ENCODE assay signal across 24 cellular contexts in the genomic region with DNA sequence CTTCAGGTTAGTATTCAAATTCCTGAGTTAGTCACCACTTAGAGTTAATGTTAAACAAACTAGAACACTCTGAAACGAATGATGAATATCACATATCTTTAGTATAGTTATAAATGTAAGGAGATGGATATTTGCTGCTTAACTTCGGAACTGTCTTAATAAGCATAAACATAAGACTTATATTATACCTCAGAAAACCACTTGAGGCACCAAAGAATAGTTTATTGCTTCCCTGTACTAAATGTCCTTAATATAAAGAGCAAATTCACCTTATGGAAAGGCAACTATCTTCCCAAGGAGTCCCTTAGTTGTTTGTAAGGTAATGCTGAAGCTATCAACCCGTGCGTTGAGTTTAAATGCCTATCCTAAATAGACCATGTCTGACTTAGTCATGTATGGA.
"Had no signal": no experiment of that assay in that cellular context is flagged by ENCODE, and none has a peak within 500 bp of the region (broad histone marks: within the 10 kb centered on the region; RNA-seq: fewer than 3 reads in every experiment).

No MANE protein-coding gene starts in this region.

- ATAC-seq: activated T-cell treated with anti-CD3 and anti-CD28 coated beads, Interleukin-2, amount 50 U/mL, for 72 hours; body of pancreas; stimulated activated naive B cell treated with anti-CD40 and anti-IgM and Interleukin-4, amounts not matched to agents 10 μg/mL and 1 μg/mL and 100 μg/mL, for 72 hours had no signal

- H3K4me3 ChIP-seq: adrenal gland, body of pancreas, colonic mucosa, ovary, smooth muscle cell, stomach, thyroid gland had no signal

- H3K27ac ChIP-seq: adrenal gland, body of pancreas, colonic mucosa, epithelial cell of prostate, neutrophil, ovary, stomach, thyroid gland had no signal

- H3K36me3 ChIP-seq: adrenal gland, colonic mucosa, neutrophil, ovary, stomach, thyroid gland had no signal

- H3K27me3 ChIP-seq: adrenal gland, body of pancreas, colonic mucosa, neutrophil, ovary, stomach, thyroid gland had no signal

- DNase-seq: activated CD4-positive, alpha-beta T cell treated with anti-CD3 and anti-CD28 coated beads for 4 hours; activated CD4-positive, alpha-beta T cell treated with anti-CD3 and anti-CD28 coated beads, Interleukin-2, amount 50 U/mL, for 4 hours; activated naive CD4-positive, alpha-beta T cell; activated T-cell treated with anti-CD3 and anti-CD28 coated beads for 4 hours; activated T-cell treated with anti-CD3 and anti-CD28 coated beads, Interleukin-2, amount 50 U/mL, for 72 hours; adrenal gland; aorta; body of pancreas; colonic mucosa; effector CD8-positive, alpha-beta T cell; glutamatergic neuron; naive B cell; nephron progenitor cell; ovary; retina; stimulated activated CD4-positive, alpha-beta T cell treated with anti-CD3 and anti-CD28 coated beads, Interleukin-15, amount 100 ng/mL, for 24 hours; stimulated activated CD4-positive, alpha-beta T cell treated with anti-CD3 and anti-CD28 coated beads, Interleukin-2, amount 100 ng/mL, for 24 hours; stimulated activated naive B cell treated with anti-CD40 and anti-IgM and Interleukin-4, amounts not matched to agents 10 μg/mL and 1 μg/mL and 100 μg/mL, for 72 hours; stomach; T-helper 1 cell; thyroid gland had no signal

- H3K9me3 ChIP-seq: adrenal gland, body of pancreas, colonic mucosa, neutrophil, ovary, thyroid gland had no signal
